ENCODE assay signal across 15 cellular contexts in genomic region chr12:115710104-115710564, GRCh38.
DNase-seq lines count a peak whose midpoint lies in the region; ATAC-seq and TF ChIP-seq lines count a peak whose summit lies in the region.
"Had no signal": no experiment of that assay in that cellular context is flagged by ENCODE, and none has a peak within 500 bp of the region (broad histone marks: within the 10 kb centered on the region; RNA-seq: fewer than 3 reads in every experiment).

No MANE protein-coding gene starts in this region.

- intact Hi-C loops in naive thymus-derived CD4-positive, alpha-beta T cell (cut with micrococcal nuclease), result no loop called here

- no peaks in the 10 kb centered on the region for H3K36me3 ChIP-seq in naive thymus-derived CD4-positive, alpha-beta T cell (ENCODE audit: control insufficient read depth in 2 of 3, insufficient read depth in 3 of 3, low read length in 3 of 3)
- H3K36me3 ChIP-seq: SJCRH30 had no signal

- no peak for TF ChIP-seq CTCF in AG09319 (IDR thresholded peaks at IDR 0.05; ENCODE audit: low read depth, low read length)
- TF ChIP-seq CTCF in nephron (IDR thresholded peaks at IDR 0.05; ENCODE audit: unreplicated experiment in 3 of 3), result no peak

- H3K27me3 Mint-ChIP-seq in nephron (ENCODE audit: low read depth), result peaks cover 12% of the 10 kb centered on the region
- H3K27me3 Mint-ChIP-seq in naive thymus-derived CD4-positive, alpha-beta T cell, result peaks cover 0 to 8% (median 4%) of the 10 kb centered on the region in 5 donors

- H3K4me3 Mint-ChIP-seq in nephron, result peak overlapping the region in 1 of 3 experiments; percentile 4
- H3K4me3 Mint-ChIP-seq in naive thymus-derived CD4-positive, alpha-beta T cell, result no peak overlapping the region
- H3K4me3 Mint-ChIP-seq: B cell had no signal

- DNase-seq in AG09319 (ENCODE audit: extremely low read depth, low read depth) (peak; percentile 67), NCI-H226 (peak; percentile 11), fibroblast of peridontal ligament (ENCODE audit: extremely low read depth) (peak; percentile 76), NCI-H345 (lab: John Stamatoyannopoulos, UW) (no peak), NCI-H146 treated with DMSO at 0.1 percent for 48 hours (lab: John Stamatoyannopoulos, UW; ENCODE audit: unreplicated experiment) (no peak)
- DNase-seq in naive thymus-derived CD4-positive, alpha-beta T cell, result no peak
- DNase-seq: activated CD4-positive, CD25-positive, alpha-beta regulatory T cell treated with anti-CD3 and anti-CD28 coated beads, Interleukin-2, amount 50 U/mL, for 72 hours; HCEC 1CT; hippocampal formation; NCI-H510A had no signal

- no peaks in the 10 kb centered on the region for H3K4me1 ChIP-seq in naive thymus-derived CD4-positive, alpha-beta T cell (ENCODE audit: control insufficient read depth in 2 of 2, insufficient read depth in 2 of 2, low read length in 2 of 2)
- H3K4me1 ChIP-seq: SJCRH30 had no signal

- no peaks in the 10 kb centered on the region for H3K9me3 ChIP-seq in naive thymus-derived CD4-positive, alpha-beta T cell (ENCODE audit: control insufficient read depth in 2 of 3, low read length in 3 of 3)
- H3K9me3 ChIP-seq: SJCRH30 had no signal

- no peaks in the 10 kb centered on the region for H3K36me3 Mint-ChIP-seq in nephron (ENCODE audit: low read depth)
- no peaks in the 10 kb centered on the region for H3K36me3 Mint-ChIP-seq in naive thymus-derived CD4-positive, alpha-beta T cell

- H3K4me1 Mint-ChIP-seq in nephron, result peaks cover 26% of the 10 kb centered on the region
- H3K4me1 Mint-ChIP-seq in naive thymus-derived CD4-positive, alpha-beta T cell, result no peaks in the 10 kb centered on the region
- H3K4me1 Mint-ChIP-seq: B cell had no signal

- POLR2A ChIA-PET in naive thymus-derived CD4-positive, alpha-beta T cell (lab: Charles Lee), result interaction anchor here (0.6 kb wide), 1 partner anchor 36 kb away, joined by 5 read pairs; no protein-coding TSS in a partner anchor

- no peaks in the 10 kb centered on the region for H3K27me3 ChIP-seq in naive thymus-derived CD4-positive, alpha-beta T cell (ENCODE audit: control insufficient read depth in 2 of 2, insufficient read depth in 2 of 2, low read length in 2 of 2)
- H3K27me3 ChIP-seq: SJCRH30 had no signal

- peaks cover 14% of the 10 kb centered on the region for H3K9me3 Mint-ChIP-seq in nephron
- peaks cover 0 to 21% (median 4%) of the 10 kb centered on the region in 11 donors for H3K9me3 Mint-ChIP-seq in naive thymus-derived CD4-positive, alpha-beta T cell

- no peak overlapping the region for H3K4me3 ChIP-seq in naive thymus-derived CD4-positive, alpha-beta T cell (ENCODE audit: low read length)
- H3K4me3 ChIP-seq: SJCRH30 had no signal

- ATAC-seq in HG03196 (IDR thresholded peaks at IDR 0.05; ENCODE audit: unreplicated experiment), result no peak
- no peak for ATAC-seq in naive thymus-derived CD4-positive, alpha-beta T cell

- peak overlapping the region; percentile 74 to 91 (median 85) for H3K27ac Mint-ChIP-seq in nephron
- H3K27ac Mint-ChIP-seq in naive thymus-derived CD4-positive, alpha-beta T cell, result no peak overlapping the region
- H3K27ac Mint-ChIP-seq: activated T-helper 2 cell treated with anti-CD3 and anti-CD28 coated beads, Interferon-gamma antibody, Interleukin-2, Interleukin-4, amounts not matched to agents 10 μg/mL and 5 μg/mL and 100 μg/mL, durations not matched to agents 14 hours and 24 hours and 36 hours; B cell had no signal

- H3K27ac ChIP-seq in naive thymus-derived CD4-positive, alpha-beta T cell (ENCODE audit: low read depth, low read length), result no peak overlapping the region
- H3K27ac ChIP-seq: SJCRH30 had no signal

- CTCF ChIA-PET in naive thymus-derived CD4-positive, alpha-beta T cell (lab: Charles Lee), result no interaction called here

Comparison
In these comparisons a context has a peak if more than half of its experiments do, and no peak if none do; other contexts are left out.
1. DNase-seq: peak in AG09319 (single experiment), NCI-H226 (single experiment) and fibroblast of peridontal ligament (single experiment); none in NCI-H345 (single experiment), NCI-H146 treated with DMSO at 0.1 percent for 48 hours (single experiment) and naive thymus-derived CD4-positive, alpha-beta T cell (0 of 9).
2. H3K27ac Mint-ChIP-seq: peak in nephron (3 of 3); none in naive thymus-derived CD4-positive, alpha-beta T cell (0 of 9).